Comparison of ENCODE assay signal across 9 cellular contexts in the genomic region with DNA sequence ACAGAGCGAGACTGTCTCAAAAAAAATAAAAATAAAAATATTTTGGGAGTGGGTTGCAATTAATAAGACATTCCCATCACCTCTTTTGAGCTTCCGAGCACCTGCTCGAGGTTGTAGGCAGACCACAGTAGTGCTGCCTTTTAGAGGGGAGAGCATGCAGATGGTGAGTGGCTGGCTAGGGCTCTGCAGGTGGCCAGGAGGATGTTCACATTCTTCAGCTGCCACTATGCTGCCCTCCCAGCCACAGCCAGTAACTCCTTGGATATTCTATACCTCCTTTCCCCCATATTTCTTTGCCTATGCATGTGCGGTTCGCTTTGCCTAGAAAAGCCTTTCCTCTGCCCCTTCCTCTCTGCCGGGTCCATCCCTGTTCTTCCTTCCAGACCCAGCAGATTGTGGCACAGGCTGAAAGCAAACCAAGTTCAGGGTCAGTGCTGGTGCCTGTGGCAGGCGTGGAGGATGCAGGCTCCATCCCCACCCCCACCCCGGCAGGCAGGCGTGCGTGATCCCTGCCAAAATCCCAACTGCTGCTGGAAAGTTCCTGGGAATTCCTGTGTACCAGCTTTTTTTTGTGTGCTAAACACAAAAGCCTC.
"Had no signal": no experiment of that assay in that cellular context is flagged by ENCODE, and none has a peak within 500 bp of the region (broad histone marks: within the 10 kb centered on the region; RNA-seq: fewer than 3 reads in every experiment).

No MANE protein-coding gene starts in this region.

- H3K4me3 Mint-ChIP-seq: activated CD4-positive, alpha-beta memory T cell treated with anti-CD3 and anti-CD28 coated beads, Interleukin-2, amount 10 ng/mL, durations not matched to agents 7 days and 5 days had no signal

- H3K9me3 Mint-ChIP-seq: activated CD4-positive, alpha-beta memory T cell treated with anti-CD3 and anti-CD28 coated beads, Interleukin-2, amount 10 ng/mL, durations not matched to agents 7 days and 5 days had no signal

- H3K27ac Mint-ChIP-seq: activated CD4-positive, alpha-beta memory T cell treated with anti-CD3 and anti-CD28 coated beads, Interleukin-2, amount 10 ng/mL, durations not matched to agents 7 days and 5 days had no signal

- ATAC-seq: gastroesophageal sphincter had no signal

- FAIRE-seq: endothelial cell of umbilical vein had no signal

- H3K36me3 ChIP-seq: gastroesophageal sphincter, tibial artery had no signal

- H3K4me3 ChIP-seq: gastroesophageal sphincter, tibial artery had no signal

- H3K9me3 ChIP-seq: gastroesophageal sphincter, tibial artery had no signal

- DNase-seq: activated CD4-positive, alpha-beta memory T cell treated with anti-CD3 and anti-CD28 coated beads, Interleukin-2, amount 10 ng/mL, durations not matched to agents 7 days and 5 days; activated CD8-positive, alpha-beta memory T cell treated with anti-CD3 and anti-CD28 coated beads, Interleukin-2, amount 50 U/mL, for 48 hours; activated naive CD4-positive, alpha-beta T cell; stimulated activated CD4-positive, alpha-beta T cell treated with anti-CD3 and anti-CD28 coated beads, Interleukin-15, amount 100 ng/mL, for 24 hours; stimulated activated CD4-positive, alpha-beta T cell treated with anti-CD3 and anti-CD28 coated beads, Interleukin-4, amount 100 ng/mL, for 24 hours; T-helper 9 cell; tibial artery had no signal

- H3K4me1 ChIP-seq: tibial artery had no signal

- H3K27ac ChIP-seq: gastroesophageal sphincter, tibial artery had no signal
